15 cellular contexts compared by ENCODE assay signal in the genomic region with DNA sequence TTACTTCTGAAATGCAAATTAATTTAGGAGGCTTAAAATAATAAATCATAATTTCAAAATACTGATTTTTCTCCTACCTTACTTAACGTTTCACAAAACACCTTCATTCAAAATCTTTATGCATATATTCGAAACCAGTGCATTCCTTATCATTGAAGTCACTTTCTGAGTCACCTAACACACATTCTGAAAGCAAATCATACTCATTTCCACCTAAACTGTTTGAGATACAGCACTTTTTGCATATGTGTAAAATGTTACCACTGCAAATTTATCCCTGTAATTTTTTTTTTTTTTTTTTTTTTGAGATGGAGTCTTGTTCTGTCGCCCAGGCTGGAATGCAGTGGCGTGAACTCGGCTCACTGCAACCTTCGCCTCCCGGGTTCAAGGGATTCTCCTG. TPM values are rescaled to one million over a fixed set of nuclear protein-coding genes. Genes with fewer than 3 reads are reported as not detected.
A peak's percentile ranks its signal among the peaks of the same experiment; 100 is the strongest.
DNase-seq lines count a peak whose midpoint lies in the region; ATAC-seq and TF ChIP-seq lines count a peak whose summit lies in the region.
"Had no signal": no experiment of that assay in that cellular context is flagged by ENCODE, and none has a peak within 500 bp of the region (broad histone marks: within the 10 kb centered on the region; RNA-seq: fewer than 3 reads in every experiment).

No MANE protein-coding gene starts in this region.

- H3K9me2 ChIP-seq in hepatocyte (replicated peaks; ENCODE audit: insufficient read depth), result no peaks in the 10 kb centered on the region

- peaks cover 58% of the 10 kb centered on the region for H3K36me3 Mint-ChIP-seq in CD4-positive, alpha-beta T cell (ENCODE audit: low read depth)

- no peak overlapping the region for H3K4me3 ChIP-seq in fibroblast of the aortic adventitia (ENCODE audit: low read depth, low read length)
- no peak overlapping the region for H3K4me3 ChIP-seq in hepatocyte
- H3K4me3 ChIP-seq: GM23338, thoracic aorta had no signal

- intact Hi-C loops in CD4-positive, alpha-beta T cell (cut with DNase I, micrococcal nuclease), result no loop called here

- no peak for ATAC-seq in CD4-positive, alpha-beta T cell (ENCODE audit: poor library complexity)
- peak; percentile 74 for ATAC-seq in GM21529 (IDR thresholded peaks at IDR 0.05; ENCODE audit: unreplicated experiment)
- no peak for ATAC-seq in GM18907 (IDR thresholded peaks at IDR 0.05; ENCODE audit: unreplicated experiment)
- ATAC-seq: GM23338 had no signal

- H3K4me1 Mint-ChIP-seq in CD4-positive, alpha-beta T cell (ENCODE audit: low read depth), result peaks cover 35% of the 10 kb centered on the region
- H3K4me1 Mint-ChIP-seq: CD14-positive monocyte, GM23338 had no signal

- H3K4me2 ChIP-seq in hepatocyte, result no peak overlapping the region
- H3K4me2 ChIP-seq: GM23338 had no signal

- H3K9me3 Mint-ChIP-seq in CD4-positive, alpha-beta T cell, result no peaks in the 10 kb centered on the region
- H3K9me3 Mint-ChIP-seq: GM23338 had no signal

- H2AFZ ChIP-seq in hepatocyte, result no peak overlapping the region
- H2AFZ ChIP-seq: GM23338 had no signal

- no peaks in the 10 kb centered on the region for H3K9me3 ChIP-seq in CD4-positive, alpha-beta T cell (ENCODE audit: control insufficient read depth, low read length)
- no peaks in the 10 kb centered on the region for H3K9me3 ChIP-seq in hepatocyte (ENCODE audit: low read depth)
- H3K9me3 ChIP-seq: thoracic aorta had no signal

- CTCF ChIA-PET in CD4-positive, alpha-beta T cell (lab: Charles Lee), result no interaction called here

- H3K36me3 ChIP-seq in hepatocyte (replicated peaks; ENCODE audit: insufficient read depth, low read depth), result no peaks in the 10 kb centered on the region

- no peak overlapping the region for H3K4me3 Mint-ChIP-seq in CD4-positive, alpha-beta T cell
- H3K4me3 Mint-ChIP-seq: CD14-positive monocyte, GM23338 had no signal

- no peaks in the 10 kb centered on the region for H4K20me1 ChIP-seq in hepatocyte (ENCODE audit: insufficient read depth, poor library complexity, severe bottlenecking)

- POLR2A ChIA-PET in CD4-positive, alpha-beta T cell (lab: Charles Lee), result interaction anchor here (0.6 to 2.2 kb wide), 3 partner anchors 15 to 1584 kb away, joined by 3 to 7 read pairs (median 5); a partner anchor contains a TSS

- no peak for DNase-seq in CD4-positive, alpha-beta T cell
- DNase-seq in SW 1271 (lab: John Stamatoyannopoulos, UW) (peak; percentile 28 to 62), fibroblast of the aortic adventitia (ENCODE audit: low read depth) (peak; percentile 54), hepatocyte (ENCODE audit: low spot score) (no peak), DMS53 treated with DMSO at 0.1 percent for 48 hours (lab: John Stamatoyannopoulos, UW; ENCODE audit: unreplicated experiment) (no peak), NCI-H187 treated with DMSO at 0.1 percent for 48 hours (lab: John Stamatoyannopoulos, UW) (no peak)
- DNase-seq: activated naive CD4-positive, alpha-beta T cell treated with Interleukin-2 at 50 U/mL for 16 hours; OCI-M1; stimulated activated CD4-positive, alpha-beta T cell treated with anti-CD3 and anti-CD28 coated beads, Interleukin-4, amount 100 ng/mL, for 1 hour had no signal

- H3K27me3 Mint-ChIP-seq in CD4-positive, alpha-beta T cell, result no peaks in the 10 kb centered on the region

- no peak for TF ChIP-seq CTCF in CD4-positive, alpha-beta T cell (IDR thresholded peaks at IDR 0.05)
- TF ChIP-seq CTCF in fibroblast of the aortic adventitia (IDR thresholded peaks at IDR 0.05; ENCODE audit: insufficient read depth, low read length), result no peak
- TF ChIP-seq CTCF in hepatocyte (IDR thresholded peaks at IDR 0.05; ENCODE audit: poor library complexity), result no peak

- peak overlapping the region; percentile 30 for H3K27ac Mint-ChIP-seq in CD4-positive, alpha-beta T cell
- H3K27ac Mint-ChIP-seq: GM23338 had no signal

- no peaks in the 10 kb centered on the region for H3K27me3 ChIP-seq in CD4-positive, alpha-beta T cell (ENCODE audit: control insufficient read depth, insufficient read depth, low read length)
- H3K27me3 ChIP-seq in hepatocyte, result no peaks in the 10 kb centered on the region

- peaks cover 42% of the 10 kb centered on the region for H3K79me2 ChIP-seq in hepatocyte

- no peak overlapping the region for H3K27ac ChIP-seq in CD4-positive, alpha-beta T cell (ENCODE audit: low read depth, low read length)
- H3K27ac ChIP-seq in hepatocyte, result no peak overlapping the region
- H3K27ac ChIP-seq: VCaP had no signal

- H3K4me1 ChIP-seq in hepatocyte (ENCODE audit: insufficient read depth), result no peaks in the 10 kb centered on the region

- WGBS in hepatocyte (ENCODE audit: low lambda C conversion rate, missing lambda C conversion rate), result 89% methylated on average over 7 of the region's 7 CpGs

RNA-seq across cellular contexts. Expression of a gene that starts 15.7 kb away (rescaled TPM):
- 10 to 100 TPM; 20.2 to 20.3 TPM for total RNA-seq in CD4-positive, alpha-beta T cell
- total RNA-seq in fibroblast of the aortic adventitia (ENCODE audit: low replicate concordance), result 45.5 and 49.2 TPM in 2 replicates
- 33.8 and 41.4 TPM in 2 replicates for total RNA-seq in hepatocyte
- 11.8 and 15.0 TPM in 2 replicates for polyA plus RNA-seq in hepatocyte

RNA-seq across cellular contexts. Expression of a gene that starts 46.8 kb away (rescaled TPM):
- 1 to 10 TPM; 1.1 TPM for total RNA-seq in CD4-positive, alpha-beta T cell
- total RNA-seq in fibroblast of the aortic adventitia (ENCODE audit: low replicate concordance) (2.5 and 3.8 TPM in 2 replicates), hepatocyte (1.2 and 1.6 TPM in 2 replicates)
- polyA plus RNA-seq in hepatocyte, result 0.48 and 0.74 TPM in 2 replicates
- polyA plus RNA-seq: CD14-positive monocyte had no signal

Comparison
In these comparisons a context has a peak if more than half of its experiments do, and no peak if none do; other contexts are left out.
1. DNase-seq: peak in SW 1271 (2 of 2) and fibroblast of the aortic adventitia (single experiment); none in CD4-positive, alpha-beta T cell (0 of 10), hepatocyte (single experiment), DMS53 treated with DMSO at 0.1 percent for 48 hours (single experiment) and NCI-H187 treated with DMSO at 0.1 percent for 48 hours (single experiment).